In the genomic region with DNA sequence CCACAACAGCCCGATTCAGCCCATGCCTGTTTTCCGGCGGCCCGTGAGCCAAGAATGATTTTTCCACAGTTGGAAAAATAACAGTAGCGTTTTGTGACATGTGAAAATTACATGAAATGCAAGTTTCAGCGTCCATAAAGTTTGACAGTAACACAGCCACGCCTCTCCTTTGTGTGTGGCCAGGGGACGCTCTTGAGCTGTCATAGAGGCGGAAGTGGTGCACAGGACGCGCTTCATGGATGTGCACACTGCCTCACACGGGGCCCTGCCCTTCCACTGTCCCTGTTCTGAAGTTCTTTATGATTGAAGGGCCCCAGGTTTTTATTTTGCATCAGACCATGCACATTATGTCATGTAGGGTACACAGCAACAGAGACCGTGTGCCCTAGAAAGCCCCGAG, we compare ENCODE assay signal across 9 cellular contexts. TPM values are rescaled to one million over a fixed set of nuclear protein-coding genes. Genes with fewer than 3 reads are reported as not detected.
DNase-seq lines count a peak whose midpoint lies in the region; ATAC-seq, FAIRE-seq and TF ChIP-seq lines count a peak whose summit lies in the region.
"Had no signal": no experiment of that assay in that cellular context is flagged by ENCODE, and none has a peak within 500 bp of the region (broad histone marks: within the 10 kb centered on the region; RNA-seq: fewer than 3 reads in every experiment).

No MANE protein-coding gene starts in this region.

- 83% methylated on average over 14 of the region's 14 CpGs for WGBS in liver
- 57 to 72% methylated on average over 14 of the region's 14 CpGs for WGBS in tibial nerve, 2 donors

- H3K4me3 ChIP-seq in DOHH2 (ENCODE audit: low read length) = 0 out of 2 replicates have a peak overlapping the region, but pooled peaks have one; percentile 6
- H3K4me3 ChIP-seq in liver (ENCODE audit: low read depth in 1 of 3, low read length in 3 of 3) = no peak overlapping the region
- H3K4me3 ChIP-seq in tibial nerve = no peak overlapping the region
- H3K4me3 ChIP-seq in kidney (ENCODE audit: low read length in 2 of 2) = no peak overlapping the region

- peak overlapping the region; percentile 54 for H3K4me2 ChIP-seq in DOHH2 (ENCODE audit: low read length)

- TF ChIP-seq POLR2A in tibial nerve (IDR thresholded peaks at IDR 0.05) = no peak

- DNase-seq in activated CD4-positive, alpha-beta T cell treated with anti-CD3 and anti-CD28 coated beads for 48 hours = peak; percentile 48
- DNase-seq in inferior parietal cortex (ENCODE audit: extremely low spot score) (no peak), tibial nerve (ENCODE audit: low spot score in 2 of 2) (no peak), kidney (no peak)
- DNase-seq: activated T-cell treated with anti-CD3 and anti-CD28 coated beads, Interleukin-2, amount 50 U/mL, for 4 hours had no signal

- peak; percentile 56 for ATAC-seq in HG03175 (IDR thresholded peaks at IDR 0.05; ENCODE audit: unreplicated experiment)
- no peak for ATAC-seq in HG03442 (IDR thresholded peaks at IDR 0.05; ENCODE audit: unreplicated experiment)

- no peaks in the 10 kb centered on the region for H3F3A ChIP-seq in DOHH2 (ENCODE audit: control insufficient read depth, insufficient read depth)

- no peak overlapping the region for H3K9ac ChIP-seq in liver (ENCODE audit: low read depth in 1 of 2, low read length in 2 of 2)
- no peak overlapping the region for H3K9ac ChIP-seq in kidney (ENCODE audit: low read length in 2 of 2)

- no peak for TF ChIP-seq EP300 in tibial nerve (IDR thresholded peaks at IDR 0.05)

- H3K4me1 ChIP-seq in DOHH2 (ENCODE audit: control insufficient read depth, low read length) = peaks cover 10% of the 10 kb centered on the region
- peaks cover 0 to 16% (median 4%) of the 10 kb centered on the region in 4 donors for H3K4me1 ChIP-seq in liver (ENCODE audit: control insufficient read depth in 4 of 4, insufficient read depth in 4 of 4, low read length in 3 of 4)
- H3K4me1 ChIP-seq in tibial nerve = no peaks in the 10 kb centered on the region
- H3K4me1 ChIP-seq in kidney (ENCODE audit: control insufficient read depth in 1 of 2, insufficient read depth in 1 of 2, low read depth in 1 of 2, low read length in 2 of 2) = no peaks in the 10 kb centered on the region

- TF ChIP-seq CTCF in DOHH2 (IDR thresholded peaks at IDR 0.05; ENCODE audit: low read depth, low read length, poor library complexity, severe bottlenecking) = peak; percentile 81
- TF ChIP-seq CTCF in liver (IDR thresholded peaks at IDR 0.05; ENCODE audit: low read depth, low read length, missing input control) = peak; percentile 20
- peak in 2 of 5 experiments; percentile 22 to 39 for TF ChIP-seq CTCF in tibial nerve (IDR thresholded peaks at IDR 0.05)
- no peak for TF ChIP-seq CTCF in kidney (IDR thresholded peaks at IDR 0.05; ENCODE audit: borderline replicate concordance, extremely low read depth, insufficient read depth)

- TF ChIP-seq RAD21 in liver (IDR thresholded peaks at IDR 0.05) = peak in 1 of 2 donors; percentile 52

- FAIRE-seq in kidney (lab: Jason Lieb, UNC) = no peak

- H3K36me3 ChIP-seq in DOHH2 (ENCODE audit: control insufficient read depth, low read length) (no peaks in the 10 kb centered on the region), liver (ENCODE audit: control insufficient read depth in 4 of 4, insufficient read depth in 3 of 4, low read depth in 1 of 4, low read length in 3 of 4) (no peaks in the 10 kb centered on the region), tibial nerve (peaks cover 0 to 9% (median 0%) of the 10 kb centered on the region in 3 donors), kidney (ENCODE audit: control insufficient read depth in 1 of 2, insufficient read depth in 2 of 2, low read length in 2 of 2) (no peaks in the 10 kb centered on the region)

- H3K27ac ChIP-seq in DOHH2 (ENCODE audit: low read depth, low read length) = no peak overlapping the region
- H3K27ac ChIP-seq in liver (ENCODE audit: low read depth in 1 of 2, low read length in 2 of 2) = no peak overlapping the region
- H3K27ac ChIP-seq in tibial nerve = no peak overlapping the region
- H3K27ac ChIP-seq in kidney (ENCODE audit: low read depth in 2 of 2, low read length in 2 of 2) = no peak overlapping the region

- H3K79me2 ChIP-seq in DOHH2 (ENCODE audit: control insufficient read depth, low read length) = no peaks in the 10 kb centered on the region

- no peaks in the 10 kb centered on the region for H3K9me2 ChIP-seq in DOHH2 (replicated peaks; ENCODE audit: control insufficient read depth, low read length)

- H4K20me1 ChIP-seq in DOHH2 (ENCODE audit: control insufficient read depth, insufficient read depth, low read depth, low read length) = no peaks in the 10 kb centered on the region

- H3K27me3 ChIP-seq in DOHH2 (ENCODE audit: control insufficient read depth, low read length) (no peaks in the 10 kb centered on the region), liver (ENCODE audit: control insufficient read depth in 4 of 4, insufficient read depth in 4 of 4, low read length in 3 of 4) (no peaks in the 10 kb centered on the region), tibial nerve (no peaks in the 10 kb centered on the region)

- intact Hi-C loops in kidney (cut with DNase I) = no loop called here

- H3K9me3 ChIP-seq in DOHH2 (ENCODE audit: control insufficient read depth, insufficient read depth, low read length) (no peaks in the 10 kb centered on the region), liver (ENCODE audit: control insufficient read depth in 4 of 4, low read length in 3 of 4) (no peaks in the 10 kb centered on the region), tibial nerve (no peaks in the 10 kb centered on the region), kidney (ENCODE audit: control insufficient read depth in 1 of 2, low read length in 2 of 2) (no peaks in the 10 kb centered on the region)

TF ChIP-seq in liver, 16 proteins besides CTCF, POLR2A, EP300 and RAD21:
- no peak for TF ChIP-seq HNF4G (IDR thresholded peaks at IDR 0.05)
- TF ChIP-seq FOXA1 (IDR thresholded peaks at IDR 0.05) = no peak
- TF ChIP-seq, protein P1, sequence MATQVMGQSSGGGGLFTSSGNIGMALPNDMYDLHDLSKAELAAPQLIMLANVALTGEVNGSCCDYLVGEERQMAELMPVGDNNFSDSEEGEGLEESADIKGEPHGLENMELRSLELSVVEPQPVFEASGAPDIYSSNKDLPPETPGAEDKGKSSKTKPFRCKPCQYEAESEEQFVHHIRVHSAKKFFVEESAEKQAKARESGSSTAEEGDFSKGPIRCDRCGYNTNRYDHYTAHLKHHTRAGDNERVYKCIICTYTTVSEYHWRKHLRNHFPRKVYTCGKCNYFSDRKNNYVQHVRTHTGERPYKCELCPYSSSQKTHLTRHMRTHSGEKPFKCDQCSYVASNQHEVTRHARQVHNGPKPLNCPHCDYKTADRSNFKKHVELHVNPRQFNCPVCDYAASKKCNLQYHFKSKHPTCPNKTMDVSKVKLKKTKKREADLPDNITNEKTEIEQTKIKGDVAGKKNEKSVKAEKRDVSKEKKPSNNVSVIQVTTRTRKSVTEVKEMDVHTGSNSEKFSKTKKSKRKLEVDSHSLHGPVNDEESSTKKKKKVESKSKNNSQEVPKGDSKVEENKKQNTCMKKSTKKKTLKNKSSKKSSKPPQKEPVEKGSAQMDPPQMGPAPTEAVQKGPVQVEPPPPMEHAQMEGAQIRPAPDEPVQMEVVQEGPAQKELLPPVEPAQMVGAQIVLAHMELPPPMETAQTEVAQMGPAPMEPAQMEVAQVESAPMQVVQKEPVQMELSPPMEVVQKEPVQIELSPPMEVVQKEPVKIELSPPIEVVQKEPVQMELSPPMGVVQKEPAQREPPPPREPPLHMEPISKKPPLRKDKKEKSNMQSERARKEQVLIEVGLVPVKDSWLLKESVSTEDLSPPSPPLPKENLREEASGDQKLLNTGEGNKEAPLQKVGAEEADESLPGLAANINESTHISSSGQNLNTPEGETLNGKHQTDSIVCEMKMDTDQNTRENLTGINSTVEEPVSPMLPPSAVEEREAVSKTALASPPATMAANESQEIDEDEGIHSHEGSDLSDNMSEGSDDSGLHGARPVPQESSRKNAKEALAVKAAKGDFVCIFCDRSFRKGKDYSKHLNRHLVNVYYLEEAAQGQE (IDR thresholded peaks at IDR 0.05) = no peak
- TF ChIP-seq ZBTB33 (IDR thresholded peaks at IDR 0.05) = no peak
- no peak for TF ChIP-seq YY1 (IDR thresholded peaks at IDR 0.05)
- no peak for TF ChIP-seq HNF4A (conservative IDR thresholded peaks at IDR 0.05)
- TF ChIP-seq MAX (IDR thresholded peaks at IDR 0.05) = no peak
- no peak for TF ChIP-seq SP1 (IDR thresholded peaks at IDR 0.05)
- no peak for TF ChIP-seq ATF3 (IDR thresholded peaks at IDR 0.05)
- TF ChIP-seq JUND (IDR thresholded peaks at IDR 0.05) = no peak
- no peak for TF ChIP-seq FOXA2 (IDR thresholded peaks at IDR 0.05)
- no peak for TF ChIP-seq NR2F2 (IDR thresholded peaks at IDR 0.05)
- TF ChIP-seq RXRA (IDR thresholded peaks at IDR 0.05) = no peak
- no peak for TF ChIP-seq TAF1 (conservative IDR thresholded peaks at IDR 0.05)

RNA-seq across cellular contexts. Expression of gene ELAVL1, which starts 12.4 kb away (rescaled TPM):
- total RNA-seq in liver (10 to 100 TPM; 21.2 to 33.7 TPM), tibial nerve (10 to 100 TPM; 25.8 to 36.4 (median 27.7) TPM), kidney (64.7 TPM)
- polyA plus RNA-seq in liver (10 to 100 TPM; 14.4 to 17.0 TPM), kidney (ENCODE audit: insufficient read depth, low read depth, low replicate concordance) (34.6 TPM)

RNA-seq across cellular contexts. Expression of gene CCL25, which starts 34.8 kb away (rescaled TPM):
- total RNA-seq in liver (not detected), tibial nerve (not detected), kidney (not detected)
- polyA plus RNA-seq in liver (not detected), kidney (ENCODE audit: insufficient read depth, low read depth, low replicate concordance) (not detected)
- total RNA-seq: activated T-cell treated with anti-CD3 and anti-CD28 coated beads, Interleukin-2, amount 50 U/mL, for 4 hours had no signal
